In genomic region chr3:73502609-73503560, GRCh38 we compare ENCODE assay signal across 7 cellular contexts.
DNase-seq lines count a peak whose midpoint lies in the region; ATAC-seq and TF ChIP-seq lines count a peak whose summit lies in the region.

No MANE protein-coding gene starts in this region.

- H3K4me1 Mint-ChIP-seq in GM23338, result peaks cover 6% of the 10 kb centered on the region; the same call in 1 of the 3 replicates

- DNase-seq in GM12865 (ENCODE audit: low read depth), result peak; percentile 92
- DNase-seq in GM23338 (ENCODE audit: low spot score), result peak; percentile 86
- DNase-seq in LHCN-M2 (ENCODE audit: low read depth), result peak; percentile 80
- DNase-seq in SJSA1 (ENCODE audit: low read depth in 1 of 2, low spot score in 2 of 2), result peak; percentile 29 to 49
- peak in 42 of 56 donors; percentile 3 to 78 (median 34) for DNase-seq in amygdala (lab: John Stamatoyannopoulos, UW)
- peak; percentile 73 to 78 (median 75) for DNase-seq in right cardiac atrium
- DNase-seq in retinal pigment epithelial cell (ENCODE audit: low read depth), result no peak

- H3K79me2 ChIP-seq in GM23338 (replicated peaks; ENCODE audit: insufficient read depth), result no peaks in the 10 kb centered on the region

- H3K4me3 ChIP-seq in GM12865 (ENCODE audit: low read depth, low read length) (no peak overlapping the region), GM23338 (no peak overlapping the region), SJSA1 (no peak overlapping the region), right cardiac atrium (ENCODE audit: low read length) (no peak overlapping the region), retinal pigment epithelial cell (ENCODE audit: low read length) (no peak overlapping the region)

- 33% methylated on average over 6 of the region's 6 CpGs for WGBS in right cardiac atrium

- H3K27me3 ChIP-seq in GM23338 (ENCODE audit: insufficient read depth) (no peaks in the 10 kb centered on the region), SJSA1 (replicated peaks) (no peaks in the 10 kb centered on the region), right cardiac atrium (ENCODE audit: control insufficient read depth, insufficient read depth) (no peaks in the 10 kb centered on the region)

- no peaks in the 10 kb centered on the region for H3K9me3 Mint-ChIP-seq in GM23338

- no peak overlapping the region for H3K27ac Mint-ChIP-seq in GM23338

- no peaks in the 10 kb centered on the region for H3K27me3 Mint-ChIP-seq in GM23338 (ENCODE audit: insufficient read depth, low read depth, poor library complexity)

- no peaks in the 10 kb centered on the region for H4K20me1 ChIP-seq in GM23338 (replicated peaks; ENCODE audit: insufficient read depth)

- H3K9me3 ChIP-seq in SJSA1 (replicated peaks), result no peaks in the 10 kb centered on the region
- no peaks in the 10 kb centered on the region for H3K9me3 ChIP-seq in right cardiac atrium (ENCODE audit: control insufficient read depth, low read length)

- no peaks in the 10 kb centered on the region for H3F3A ChIP-seq in GM23338 (replicated peaks; ENCODE audit: low read depth)

- H3K9me2 ChIP-seq in GM23338 (ENCODE audit: insufficient read depth), result no peaks in the 10 kb centered on the region

- H3K36me3 Mint-ChIP-seq in GM23338 (ENCODE audit: low read depth), result no peaks in the 10 kb centered on the region

- intact Hi-C loops in right cardiac atrium (cut with DNase I), result loop anchor here (2.0 to 10.0 kb wide), 6 partner anchors 46 to 402 kb away; no protein-coding TSS in a partner anchor

- H3K4me2 ChIP-seq in GM23338, result no peak overlapping the region

- H3K36me3 ChIP-seq in GM23338 (ENCODE audit: insufficient read depth), result no peaks in the 10 kb centered on the region
- no peaks in the 10 kb centered on the region for H3K36me3 ChIP-seq in SJSA1

- H3K27ac ChIP-seq in GM23338 (ENCODE audit: low read depth), result no peak overlapping the region
- no peak overlapping the region for H3K27ac ChIP-seq in SJSA1
- no peak overlapping the region for H3K27ac ChIP-seq in right cardiac atrium (ENCODE audit: low read length)

- ATAC-seq in GM23338 (peak; percentile 90), right cardiac atrium (peak; percentile 48 to 75)

- H3K4me3 Mint-ChIP-seq in GM23338, result no peak overlapping the region

- peak; percentile 89 for TF ChIP-seq CTCF in GM12865 (IDR thresholded peaks at IDR 0.05; ENCODE audit: insufficient read depth, low read depth, low read length, missing control alignments)
- peak; percentile 97 for TF ChIP-seq CTCF in GM23338 (conservative IDR thresholded peaks at IDR 0.05; ENCODE audit: low read depth in 2 of 2)
- peak; percentile 88 for TF ChIP-seq CTCF in retinal pigment epithelial cell (conservative IDR thresholded peaks at IDR 0.05; ENCODE audit: low read depth, low read length)

- H3K4me1 ChIP-seq in GM23338 (ENCODE audit: insufficient read depth) (no peaks in the 10 kb centered on the region), SJSA1 (replicated peaks) (peaks cover 14% of the 10 kb centered on the region), right cardiac atrium (ENCODE audit: control insufficient read depth, insufficient read depth, low read length) (peaks cover 2% of the 10 kb centered on the region)

- H2AFZ ChIP-seq in GM23338, result no peak overlapping the region

TF ChIP-seq in GM23338, 12 proteins besides CTCF, POLR2A, EP300 and RAD21 (continues in another document):
- no peak for TF ChIP-seq ZNF331 (CRISPR knock-in tag; IDR thresholded peaks at IDR 0.05; ENCODE audit: low read depth)
- TF ChIP-seq JUNB (IDR thresholded peaks at IDR 0.05; ENCODE audit: unreplicated experiment), result no peak
- no peak for TF ChIP-seq NANOG (IDR thresholded peaks at IDR 0.05; ENCODE audit: borderline replicate concordance)
- TF ChIP-seq, protein P1, sequence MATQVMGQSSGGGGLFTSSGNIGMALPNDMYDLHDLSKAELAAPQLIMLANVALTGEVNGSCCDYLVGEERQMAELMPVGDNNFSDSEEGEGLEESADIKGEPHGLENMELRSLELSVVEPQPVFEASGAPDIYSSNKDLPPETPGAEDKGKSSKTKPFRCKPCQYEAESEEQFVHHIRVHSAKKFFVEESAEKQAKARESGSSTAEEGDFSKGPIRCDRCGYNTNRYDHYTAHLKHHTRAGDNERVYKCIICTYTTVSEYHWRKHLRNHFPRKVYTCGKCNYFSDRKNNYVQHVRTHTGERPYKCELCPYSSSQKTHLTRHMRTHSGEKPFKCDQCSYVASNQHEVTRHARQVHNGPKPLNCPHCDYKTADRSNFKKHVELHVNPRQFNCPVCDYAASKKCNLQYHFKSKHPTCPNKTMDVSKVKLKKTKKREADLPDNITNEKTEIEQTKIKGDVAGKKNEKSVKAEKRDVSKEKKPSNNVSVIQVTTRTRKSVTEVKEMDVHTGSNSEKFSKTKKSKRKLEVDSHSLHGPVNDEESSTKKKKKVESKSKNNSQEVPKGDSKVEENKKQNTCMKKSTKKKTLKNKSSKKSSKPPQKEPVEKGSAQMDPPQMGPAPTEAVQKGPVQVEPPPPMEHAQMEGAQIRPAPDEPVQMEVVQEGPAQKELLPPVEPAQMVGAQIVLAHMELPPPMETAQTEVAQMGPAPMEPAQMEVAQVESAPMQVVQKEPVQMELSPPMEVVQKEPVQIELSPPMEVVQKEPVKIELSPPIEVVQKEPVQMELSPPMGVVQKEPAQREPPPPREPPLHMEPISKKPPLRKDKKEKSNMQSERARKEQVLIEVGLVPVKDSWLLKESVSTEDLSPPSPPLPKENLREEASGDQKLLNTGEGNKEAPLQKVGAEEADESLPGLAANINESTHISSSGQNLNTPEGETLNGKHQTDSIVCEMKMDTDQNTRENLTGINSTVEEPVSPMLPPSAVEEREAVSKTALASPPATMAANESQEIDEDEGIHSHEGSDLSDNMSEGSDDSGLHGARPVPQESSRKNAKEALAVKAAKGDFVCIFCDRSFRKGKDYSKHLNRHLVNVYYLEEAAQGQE (IDR thresholded peaks at IDR 0.05; ENCODE audit: unreplicated experiment), result no peak
- TF ChIP-seq EZH2phosphoT487 (IDR thresholded peaks at IDR 0.05; ENCODE audit: unreplicated experiment), result no peak
- TF ChIP-seq, protein P2, sequence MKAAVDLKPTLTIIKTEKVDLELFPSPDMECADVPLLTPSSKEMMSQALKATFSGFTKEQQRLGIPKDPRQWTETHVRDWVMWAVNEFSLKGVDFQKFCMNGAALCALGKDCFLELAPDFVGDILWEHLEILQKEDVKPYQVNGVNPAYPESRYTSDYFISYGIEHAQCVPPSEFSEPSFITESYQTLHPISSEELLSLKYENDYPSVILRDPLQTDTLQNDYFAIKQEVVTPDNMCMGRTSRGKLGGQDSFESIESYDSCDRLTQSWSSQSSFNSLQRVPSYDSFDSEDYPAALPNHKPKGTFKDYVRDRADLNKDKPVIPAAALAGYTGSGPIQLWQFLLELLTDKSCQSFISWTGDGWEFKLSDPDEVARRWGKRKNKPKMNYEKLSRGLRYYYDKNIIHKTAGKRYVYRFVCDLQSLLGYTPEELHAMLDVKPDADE (IDR thresholded peaks at IDR 0.05), result no peak
- TF ChIP-seq STAT1 (IDR thresholded peaks at IDR 0.05; ENCODE audit: unreplicated experiment), result no peak
- TF ChIP-seq EZH2 (IDR thresholded peaks at IDR 0.05; ENCODE audit: low read depth, unreplicated experiment), result no peak
- TF ChIP-seq POLR2AphosphoS5 (IDR thresholded peaks at IDR 0.05; ENCODE audit: low read depth), result no peak
- no peak for TF ChIP-seq CREB1 (CRISPR knock-in tag; IDR thresholded peaks at IDR 0.05; ENCODE audit: low read depth)
- no peak for TF ChIP-seq ZNF114 (CRISPR knock-in tag; IDR thresholded peaks at IDR 0.05)
